Comparison of ENCODE assay signal across 34 cellular contexts in the genomic region with DNA sequence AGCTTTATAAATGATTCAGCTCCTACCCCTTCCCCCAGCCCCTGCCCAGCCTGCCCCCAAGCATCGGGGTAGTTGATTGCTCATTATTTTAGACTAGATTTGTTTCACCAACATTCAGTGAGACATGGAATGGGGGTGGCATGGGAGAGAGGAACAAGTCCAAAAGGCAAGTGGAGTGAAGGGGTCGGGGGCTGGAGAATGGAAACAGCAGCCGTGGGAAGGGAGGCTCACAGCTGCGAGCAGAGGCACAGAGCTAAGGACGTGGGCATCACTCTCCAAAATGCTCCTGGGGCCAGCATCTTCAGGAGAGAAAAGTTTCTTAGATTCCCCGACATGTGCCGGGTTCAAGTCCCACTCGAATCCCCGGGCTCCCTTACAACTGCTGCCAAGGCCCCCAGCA. TPM values are rescaled to one million over a fixed set of nuclear protein-coding genes. Genes with fewer than 3 reads are reported as not detected.
"Had no signal": no experiment of that assay in that cellular context is flagged by ENCODE, and none has a peak within 500 bp of the region (broad histone marks: within the 10 kb centered on the region; RNA-seq: fewer than 3 reads in every experiment).

No MANE protein-coding gene starts in this region.

- H3K27ac ChIP-seq: ascending aorta, brain microvascular endothelial cell, esophagus muscularis mucosa, foreskin keratinocyte, gastrocnemius medialis had no signal

- H3K4me3 ChIP-seq: ascending aorta, esophagus muscularis mucosa, gastrocnemius medialis, heart left ventricle had no signal

- H3K4me1 ChIP-seq: ascending aorta, foreskin keratinocyte had no signal

- H3K27ac Mint-ChIP-seq: activated CD4-positive, alpha-beta memory T cell treated with anti-CD3 and anti-CD28 coated beads for 36 hours; activated CD4-positive, alpha-beta T cell treated with anti-CD3 and anti-CD28 coated beads for 36 hours; activated CD4-positive, alpha-beta T cell treated with anti-CD3 and anti-CD28 coated beads, Interleukin-2, amount 10 ng/mL, durations not matched to agents 24 days and 14 days; activated CD8-positive, alpha-beta memory T cell treated with anti-CD3 and anti-CD28 coated beads, Interleukin-2, amount 10 ng/mL, durations not matched to agents 7 days and 5 days; activated CD8-positive, alpha-beta T cell treated with anti-CD3 and anti-CD28 coated beads, Interleukin-2, amount 10 ng/mL, durations not matched to agents 7 days and 5 days; activated naive CD4-positive, alpha-beta T cell treated with anti-CD3 and anti-CD28 coated beads, Interleukin-2, amount 10 ng/mL, durations not matched to agents 7 days and 5 days; activated naive CD4-positive, alpha-beta T cell treated with anti-CD3 and anti-CD28 coated beads, Interleukin-2, amount 50 U/mL, for 72 hours; activated naive CD8-positive, alpha-beta T cell treated with anti-CD3 and anti-CD28 coated beads, Interleukin-2, amount 10 ng/mL, durations not matched to agents 7 days and 5 days; activated T-helper 1 cell treated with anti-CD3 and anti-CD28 coated beads, Interleukin-12 subunit alpha, Interleukin-12 subunit beta, Interleukin-2, Interleukin-4 antibody, amounts not matched to agents 30 ng/mL and 10 ng/mL and 1 ng/mL, durations not matched to agents 14 hours and 24 hours and 36 hours; activated T-helper 2 cell treated with anti-CD3 and anti-CD28 coated beads, Interferon-gamma antibody, Interleukin-2, Interleukin-4, amounts not matched to agents 10 μg/mL and 5 μg/mL and 100 μg/mL, durations not matched to agents 14 hours and 24 hours and 36 hours; endodermal cell had no signal

- H3K27me3 Mint-ChIP-seq: activated CD4-positive, alpha-beta memory T cell treated with anti-CD3 and anti-CD28 coated beads for 36 hours; activated CD4-positive, alpha-beta T cell treated with anti-CD3 and anti-CD28 coated beads for 36 hours; activated CD4-positive, alpha-beta T cell treated with anti-CD3 and anti-CD28 coated beads, Interleukin-2, amount 10 ng/mL, durations not matched to agents 24 days and 14 days; activated CD8-positive, alpha-beta memory T cell treated with anti-CD3 and anti-CD28 coated beads, Interleukin-2, amount 10 ng/mL, durations not matched to agents 7 days and 5 days had no signal

- H3K36me3 Mint-ChIP-seq: activated CD4-positive, alpha-beta memory T cell treated with anti-CD3 and anti-CD28 coated beads for 36 hours; activated CD8-positive, alpha-beta memory T cell treated with anti-CD3 and anti-CD28 coated beads, Interleukin-2, amount 10 ng/mL, durations not matched to agents 7 days and 5 days; activated naive CD4-positive, alpha-beta T cell treated with anti-CD3 and anti-CD28 coated beads, Interleukin-2, amount 10 ng/mL, durations not matched to agents 7 days and 5 days; activated naive CD4-positive, alpha-beta T cell treated with anti-CD3 and anti-CD28 coated beads, Interleukin-2, amount 50 U/mL, for 72 hours; activated naive CD8-positive, alpha-beta T cell treated with anti-CD3 and anti-CD28 coated beads, Interleukin-2, amount 10 ng/mL, durations not matched to agents 7 days and 5 days had no signal

- H3K4me1 Mint-ChIP-seq: activated CD4-positive, alpha-beta T cell treated with anti-CD3 and anti-CD28 coated beads, Interleukin-2, amount 10 ng/mL, durations not matched to agents 24 days and 14 days; activated CD8-positive, alpha-beta memory T cell treated with anti-CD3 and anti-CD28 coated beads, Interleukin-2, amount 10 ng/mL, durations not matched to agents 7 days and 5 days; activated naive CD4-positive, alpha-beta T cell treated with anti-CD3 and anti-CD28 coated beads, Interleukin-2, amount 10 ng/mL, durations not matched to agents 7 days and 5 days; activated naive CD8-positive, alpha-beta T cell treated with anti-CD3 and anti-CD28 coated beads, Interleukin-2, amount 10 ng/mL, durations not matched to agents 7 days and 5 days had no signal

- H3K9me3 ChIP-seq: ascending aorta, esophagus muscularis mucosa, gastrocnemius medialis, heart left ventricle had no signal

- H3K4me3 Mint-ChIP-seq: activated CD4-positive, alpha-beta memory T cell treated with anti-CD3 and anti-CD28 coated beads for 36 hours; activated CD4-positive, alpha-beta T cell treated with anti-CD3 and anti-CD28 coated beads for 36 hours; activated CD4-positive, alpha-beta T cell treated with anti-CD3 and anti-CD28 coated beads, Interleukin-2, amount 10 ng/mL, durations not matched to agents 24 days and 14 days; activated CD8-positive, alpha-beta memory T cell treated with anti-CD3 and anti-CD28 coated beads, Interleukin-2, amount 10 ng/mL, durations not matched to agents 7 days and 5 days; activated CD8-positive, alpha-beta T cell treated with anti-CD3 and anti-CD28 coated beads, Interleukin-2, amount 10 ng/mL, durations not matched to agents 7 days and 5 days; activated naive CD4-positive, alpha-beta T cell treated with anti-CD3 and anti-CD28 coated beads, Interleukin-2, amount 10 ng/mL, durations not matched to agents 7 days and 5 days; activated naive CD8-positive, alpha-beta T cell treated with anti-CD3 and anti-CD28 coated beads, Interleukin-2, amount 10 ng/mL, durations not matched to agents 7 days and 5 days; activated T-helper 1 cell treated with anti-CD3 and anti-CD28 coated beads, Interleukin-12 subunit alpha, Interleukin-12 subunit beta, Interleukin-2, Interleukin-4 antibody, amounts not matched to agents 30 ng/mL and 10 ng/mL and 1 ng/mL, durations not matched to agents 14 hours and 24 hours and 36 hours; endodermal cell had no signal

- DNase-seq: activated CD4-positive, alpha-beta memory T cell treated with anti-CD3 and anti-CD28 coated beads for 36 hours; activated CD4-positive, alpha-beta T cell treated with anti-CD3 and anti-CD28 coated beads for 36 hours; activated CD4-positive, alpha-beta T cell treated with anti-CD3 and anti-CD28 coated beads, Interleukin-2, amount 10 ng/mL, durations not matched to agents 24 days and 14 days; activated CD4-positive, CD25-positive, alpha-beta regulatory T cell; activated CD4-positive, CD25-positive, alpha-beta regulatory T cell treated with anti-CD3 and anti-CD28 coated beads, Interleukin-2, amount 50 U/mL, for 72 hours; activated CD8-positive, alpha-beta memory T cell treated with anti-CD3 and anti-CD28 coated beads, Interleukin-2, amount 10 ng/mL, durations not matched to agents 7 days and 5 days; activated CD8-positive, alpha-beta memory T cell treated with anti-CD3 and anti-CD28 coated beads, Interleukin-2, amount 50 U/mL, for 4 hours; activated CD8-positive, alpha-beta T cell treated with anti-CD3 and anti-CD28 coated beads, Interleukin-2, amount 10 ng/mL, durations not matched to agents 7 days and 5 days; activated gamma-delta T cell; activated naive CD4-positive, alpha-beta T cell; activated naive CD4-positive, alpha-beta T cell treated with anti-CD3 and anti-CD28 coated beads, Interleukin-2, amount 10 ng/mL, durations not matched to agents 7 days and 5 days; activated naive CD8-positive, alpha-beta T cell treated with anti-CD3 and anti-CD28 coated beads, Interleukin-2, amount 10 ng/mL, durations not matched to agents 7 days and 5 days; activated T-cell treated with anti-CD3 and anti-CD28 coated beads, Interleukin-2, amount 50 U/mL, for 1 hour; activated T-cell treated with anti-CD3 and anti-CD28 coated beads, Interleukin-2, amount 50 U/mL, for 48 hours; brain microvascular endothelial cell; caudate nucleus; cortex of kidney; effector memory CD4-positive, alpha-beta T cell; endodermal cell; erythroblast; foreskin keratinocyte; gastrocnemius medialis; glutamatergic neuron; heart left ventricle; T-helper 2 cell had no signal

- H3K36me3 ChIP-seq: ascending aorta, brain microvascular endothelial cell, esophagus muscularis mucosa, gastrocnemius medialis, heart left ventricle had no signal

- ATAC-seq: activated CD4-positive, alpha-beta T cell treated with anti-CD3 and anti-CD28 coated beads for 36 hours; activated CD8-positive, alpha-beta memory T cell treated with anti-CD3 and anti-CD28 coated beads, Interleukin-2, amount 10 ng/mL, durations not matched to agents 7 days and 5 days; activated CD8-positive, alpha-beta T cell treated with anti-CD3 and anti-CD28 coated beads, Interleukin-2, amount 10 ng/mL, durations not matched to agents 7 days and 5 days; activated naive CD4-positive, alpha-beta T cell treated with anti-CD3 and anti-CD28 coated beads, Interleukin-2, amount 50 U/mL, for 72 hours; foreskin keratinocyte; gastrocnemius medialis; heart left ventricle had no signal

- H3K27me3 ChIP-seq: ascending aorta, brain microvascular endothelial cell, gastrocnemius medialis, heart left ventricle had no signal

- H3K9me3 Mint-ChIP-seq: activated CD4-positive, alpha-beta memory T cell treated with anti-CD3 and anti-CD28 coated beads for 36 hours; activated CD4-positive, alpha-beta T cell treated with anti-CD3 and anti-CD28 coated beads, Interleukin-2, amount 10 ng/mL, durations not matched to agents 24 days and 14 days; activated naive CD4-positive, alpha-beta T cell treated with anti-CD3 and anti-CD28 coated beads, Interleukin-2, amount 10 ng/mL, durations not matched to agents 7 days and 5 days; activated naive CD4-positive, alpha-beta T cell treated with anti-CD3 and anti-CD28 coated beads, Interleukin-2, amount 50 U/mL, for 72 hours; activated naive CD8-positive, alpha-beta T cell treated with anti-CD3 and anti-CD28 coated beads, Interleukin-2, amount 10 ng/mL, durations not matched to agents 7 days and 5 days; activated T-helper 1 cell treated with anti-CD3 and anti-CD28 coated beads, Interleukin-12 subunit alpha, Interleukin-12 subunit beta, Interleukin-2, Interleukin-4 antibody, amounts not matched to agents 30 ng/mL and 10 ng/mL and 1 ng/mL, durations not matched to agents 14 hours and 24 hours and 36 hours; activated T-helper 2 cell treated with anti-CD3 and anti-CD28 coated beads, Interferon-gamma antibody, Interleukin-2, Interleukin-4, amounts not matched to agents 10 μg/mL and 5 μg/mL and 100 μg/mL, durations not matched to agents 14 hours and 24 hours and 36 hours; endodermal cell had no signal

RNA-seq across cellular contexts. Expression of a gene that starts 19.3 kb away (rescaled TPM):
- total RNA-seq: ascending aorta had no signal
- polyA plus RNA-seq: foreskin keratinocyte had no signal

RNA-seq across cellular contexts. Expression of a gene that starts 56.4 kb away (rescaled TPM):
- total RNA-seq: activated CD4-positive, alpha-beta memory T cell treated with anti-CD3 and anti-CD28 coated beads for 36 hours; activated CD4-positive, alpha-beta T cell treated with anti-CD3 and anti-CD28 coated beads for 36 hours; activated CD4-positive, alpha-beta T cell treated with anti-CD3 and anti-CD28 coated beads, Interleukin-2, amount 10 ng/mL, durations not matched to agents 24 days and 14 days; activated CD8-positive, alpha-beta memory T cell treated with anti-CD3 and anti-CD28 coated beads for 36 hours; activated CD8-positive, alpha-beta memory T cell treated with anti-CD3 and anti-CD28 coated beads, Interleukin-2, amount 10 ng/mL, durations not matched to agents 7 days and 5 days; activated CD8-positive, alpha-beta T cell treated with anti-CD3 and anti-CD28 coated beads, Interleukin-2, amount 10 ng/mL, durations not matched to agents 7 days and 5 days; activated naive CD8-positive, alpha-beta T cell treated with anti-CD3 and anti-CD28 coated beads, Interleukin-2, amount 10 ng/mL, durations not matched to agents 7 days and 5 days; activated T-helper 1 cell treated with anti-CD3 and anti-CD28 coated beads, Interleukin-12 subunit alpha, Interleukin-12 subunit beta, Interleukin-2, Interleukin-4 antibody, amounts not matched to agents 30 ng/mL and 10 ng/mL and 1 ng/mL, durations not matched to agents 14 hours and 24 hours and 36 hours; activated T-helper 2 cell treated with anti-CD3 and anti-CD28 coated beads, Interferon-gamma antibody, Interleukin-2, Interleukin-4, amounts not matched to agents 10 μg/mL and 5 μg/mL and 100 μg/mL, durations not matched to agents 14 hours and 24 hours and 36 hours; ascending aorta; bronchial epithelial cell; dermis microvascular lymphatic vessel endothelial cell; foreskin keratinocyte; gastrocnemius medialis; T-helper 1 cell treated with Interleukin-12 subunit alpha and Interleukin-12 subunit beta and Interleukin-4 antibody, amounts not matched to agents 30 ng/mL and 1 ng/mL, for 36 hours had no signal
- polyA plus RNA-seq: foreskin keratinocyte, heart left ventricle had no signal
